Comparison of ENCODE assay signal across 9 cellular contexts in the genomic region with DNA sequence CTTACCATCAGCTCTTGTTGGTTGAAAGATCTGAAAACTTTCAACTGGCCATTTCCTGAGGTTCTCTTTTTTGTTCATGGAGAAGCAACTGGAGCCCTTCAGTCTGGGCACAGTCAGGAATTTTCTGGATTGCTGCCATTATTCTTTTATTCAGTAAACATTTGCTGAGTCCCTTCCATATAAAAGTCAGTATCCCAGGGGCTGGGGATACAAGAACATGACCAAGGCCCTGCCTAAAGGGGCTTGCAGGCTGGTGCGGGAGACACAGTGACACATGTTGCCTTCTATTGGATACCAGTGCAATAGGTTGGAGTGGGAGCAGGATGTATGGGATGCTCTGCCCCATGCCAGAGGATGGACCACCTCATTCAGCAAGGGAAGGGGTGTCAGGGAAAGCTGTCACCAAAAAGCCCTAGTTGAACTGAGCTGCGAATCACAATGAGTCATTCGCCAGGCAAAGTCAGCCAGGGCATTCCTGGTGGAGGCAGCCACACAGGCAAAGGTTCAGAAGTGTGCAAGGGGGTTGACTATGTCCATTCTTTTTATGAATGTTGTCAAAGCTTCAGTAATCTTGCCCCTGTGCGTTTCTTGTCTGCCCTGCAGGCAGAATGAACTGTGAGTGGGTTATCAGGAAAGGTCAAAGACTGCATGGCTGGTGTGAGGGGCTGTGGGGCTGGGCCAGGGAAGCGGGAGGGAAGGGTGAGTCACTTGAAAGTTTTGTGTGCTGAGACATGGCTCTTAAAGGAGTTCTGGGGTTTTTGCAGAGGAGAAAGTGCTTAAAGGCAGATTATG.
DNase-seq lines count a peak whose midpoint lies in the region; ATAC-seq, FAIRE-seq and TF ChIP-seq lines count a peak whose summit lies in the region.
"Had no signal": no experiment of that assay in that cellular context is flagged by ENCODE, and none has a peak within 500 bp of the region (broad histone marks: within the 10 kb centered on the region; RNA-seq: fewer than 3 reads in every experiment).

No MANE protein-coding gene starts in this region.

- peak; percentile 36 for FAIRE-seq in H54 (lab: Jason Lieb, UNC)

- TF ChIP-seq POLR2A in H54 (IDR thresholded peaks at IDR 0.05; ENCODE audit: low read depth, low read length) = no peak

- no peaks in the 10 kb centered on the region for H3K36me3 ChIP-seq in RWPE2 (ENCODE audit: low read depth)

- H3K4me3 ChIP-seq in RWPE2 (ENCODE audit: severe bottlenecking) (no peak overlapping the region), fibroblast of the aortic adventitia (ENCODE audit: low read depth, low read length) (no peak overlapping the region)

- peak overlapping the region; percentile 45 for H3K27ac ChIP-seq in RWPE2 (ENCODE audit: poor library complexity, severe bottlenecking)

- CTCF ChIA-PET in T-cell (lab: Charles Lee) = interaction anchor here in 1 of 2 donors (0.5 kb wide), 1 partner anchor 395 kb away, joined by 4 read pairs; no protein-coding TSS in a partner anchor

- POLR2A ChIA-PET in T-cell (lab: Charles Lee) = interaction anchor here in 1 of 2 donors (1.1 kb wide), 1 partner anchor 9 kb away, joined by 3 read pairs; no protein-coding TSS in a partner anchor

- peaks cover 0 to 7% (median 4%) of the 10 kb centered on the region in 3 donors for H3K4me1 Mint-ChIP-seq in T-cell

- H3K36me3 Mint-ChIP-seq in T-cell = peaks cover 7% of the 10 kb centered on the region

- no peaks in the 10 kb centered on the region for H3K9me3 ChIP-seq in RWPE2 (ENCODE audit: severe bottlenecking)

- H3K27me3 Mint-ChIP-seq in T-cell = no peaks in the 10 kb centered on the region

- peak; percentile 97 for ATAC-seq in RWPE2 (ENCODE audit: low read depth)
- no peak for ATAC-seq in T-cell (replicated peaks in 1 of 4)

- no peaks in the 10 kb centered on the region for H3K27me3 ChIP-seq in RWPE2 (ENCODE audit: insufficient read depth, poor library complexity, severe bottlenecking)

- peak; percentile 58 for DNase-seq in H54 (ENCODE audit: insufficient read length, low spot score)
- DNase-seq in RWPE2 (ENCODE audit: low spot score) = peak; percentile 57
- DNase-seq in fibroblast of the aortic adventitia (ENCODE audit: low read depth) = peak; percentile 91
- peak; percentile 82 for DNase-seq in pulmonary artery endothelial cell (ENCODE audit: low read depth, low spot score)
- no peak for DNase-seq in occipital lobe (lab: John Stamatoyannopoulos, UW)
- DNase-seq in T-cell = no peak
- DNase-seq in NCI-H748 (lab: John Stamatoyannopoulos, UW; ENCODE audit: unreplicated experiment) = no peak
- DNase-seq in activated CD8-positive, alpha-beta memory T cell treated with anti-CD3 and anti-CD28 coated beads for 24 hours = no peak

- TF ChIP-seq CTCF in RWPE2 (IDR thresholded peaks at IDR 0.05; ENCODE audit: poor library complexity, severe bottlenecking) = no peak
- TF ChIP-seq CTCF in fibroblast of the aortic adventitia (IDR thresholded peaks at IDR 0.05; ENCODE audit: insufficient read depth, low read length) = no peak

- no peak overlapping the region for H3K27ac Mint-ChIP-seq in T-cell
- H3K27ac Mint-ChIP-seq: activated naive CD4-positive, alpha-beta T cell treated with anti-CD3 and anti-CD28 coated beads, Interleukin-2, amount 50 U/mL, for 24 hours had no signal

- H3K4me1 ChIP-seq in RWPE2 (ENCODE audit: insufficient read depth, poor library complexity, severe bottlenecking) = peaks cover 20% of the 10 kb centered on the region

- peaks cover 0 to 12% (median 7%) of the 10 kb centered on the region in 3 donors for H3K9me3 Mint-ChIP-seq in T-cell

- H3K4me3 Mint-ChIP-seq in T-cell = no peak overlapping the region
- H3K4me3 Mint-ChIP-seq: activated naive CD4-positive, alpha-beta T cell treated with anti-CD3 and anti-CD28 coated beads, Interleukin-2, amount 50 U/mL, for 24 hours had no signal

Comparison
In these comparisons a context has a peak if more than half of its experiments do, and no peak if none do; other contexts are left out.
1. DNase-seq: peak in H54 (single experiment), RWPE2 (single experiment), fibroblast of the aortic adventitia (single experiment) and pulmonary artery endothelial cell (single experiment); none in occipital lobe (single experiment), T-cell (0 of 34), NCI-H748 (single experiment) and activated CD8-positive, alpha-beta memory T cell treated with anti-CD3 and anti-CD28 coated beads for 24 hours (single experiment).